Comparison of ENCODE assay signal across 21 cellular contexts in the genomic region with DNA sequence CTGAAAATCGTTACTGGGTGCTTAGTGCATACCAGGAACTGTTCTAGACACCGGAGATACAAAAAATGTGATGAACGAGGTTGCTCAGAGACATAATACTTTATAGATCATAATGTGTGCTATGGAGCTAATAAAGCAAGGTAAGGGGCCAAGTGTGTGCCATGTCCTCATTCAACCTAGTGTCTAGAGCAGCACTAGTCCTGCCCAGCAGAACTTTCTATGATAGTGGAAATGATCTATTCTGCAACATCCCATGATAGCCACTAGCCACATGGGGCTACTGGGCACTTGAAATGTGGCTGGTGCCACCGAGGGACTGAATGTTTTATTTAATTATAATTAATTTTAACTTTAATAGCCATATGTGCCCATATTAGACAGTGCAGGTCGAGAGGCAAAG. TPM values are rescaled to one million over a fixed set of nuclear protein-coding genes. Genes with fewer than 3 reads are reported as not detected.
DNase-seq lines count a peak whose midpoint lies in the region; ATAC-seq and TF ChIP-seq lines count a peak whose summit lies in the region.
"Had no signal": no experiment of that assay in that cellular context is flagged by ENCODE, and none has a peak within 500 bp of the region (broad histone marks: within the 10 kb centered on the region; RNA-seq: fewer than 3 reads in every experiment).

No MANE protein-coding gene starts in this region.

- peaks cover 100% of the 10 kb centered on the region for H3K79me2 ChIP-seq in GM23248 (ENCODE audit: insufficient read depth)
- H3K79me2 ChIP-seq in smooth muscle cell (ENCODE audit: low read depth), result peaks cover 100% of the 10 kb centered on the region

- H2AFZ ChIP-seq in GM23248 (no peak overlapping the region), smooth muscle cell (ENCODE audit: low read depth) (no peak overlapping the region)

- H3K36me3 ChIP-seq in GM23248 (ENCODE audit: low read depth), result no peaks in the 10 kb centered on the region
- no peaks in the 10 kb centered on the region for H3K36me3 ChIP-seq in lower lobe of right lung
- no peaks in the 10 kb centered on the region for H3K36me3 ChIP-seq in smooth muscle cell (ENCODE audit: low read depth)
- H3K36me3 ChIP-seq: cardiac muscle cell, neutrophil had no signal

- H3K4me1 Mint-ChIP-seq in activated T-cell treated with anti-CD3 and anti-CD28 coated beads, Interleukin-2, amount 50 U/mL, for 24 hours (ENCODE audit: low read depth), result no peaks in the 10 kb centered on the region
- H3K4me1 Mint-ChIP-seq: CD4-positive, CD25-positive, alpha-beta regulatory T cell had no signal

- H3K4me1 ChIP-seq in GM23248 (ENCODE audit: insufficient read depth) (peaks cover 51% of the 10 kb centered on the region), lower lobe of right lung (peaks cover 53% of the 10 kb centered on the region), smooth muscle cell (ENCODE audit: low read depth) (peaks cover 49% of the 10 kb centered on the region)

- H3F3A ChIP-seq in GM23248 (ENCODE audit: insufficient read depth) (peaks cover 39% of the 10 kb centered on the region), smooth muscle cell (ENCODE audit: low read depth) (peaks cover 65% of the 10 kb centered on the region)

- H3K4me3 Mint-ChIP-seq in activated T-cell treated with anti-CD3 and anti-CD28 coated beads, Interleukin-2, amount 50 U/mL, for 24 hours, result no peak overlapping the region
- H3K4me3 Mint-ChIP-seq: activated T-helper 1 cell treated with anti-CD3 and anti-CD28 coated beads, Interleukin-12 subunit alpha, Interleukin-12 subunit beta, Interleukin-2, Interleukin-4 antibody, amounts not matched to agents 30 ng/mL and 10 ng/mL and 1 ng/mL, durations not matched to agents 14 hours and 24 hours and 36 hours; CD4-positive, CD25-positive, alpha-beta regulatory T cell had no signal

- H3K36me3 Mint-ChIP-seq in activated T-cell treated with anti-CD3 and anti-CD28 coated beads, Interleukin-2, amount 50 U/mL, for 24 hours (ENCODE audit: low read depth), result no peaks in the 10 kb centered on the region
- H3K36me3 Mint-ChIP-seq: CD4-positive, CD25-positive, alpha-beta regulatory T cell had no signal

- H3K27ac ChIP-seq in GM23248, result peak overlapping the region; percentile 42
- peak overlapping the region; percentile 84 to 97 for H3K27ac ChIP-seq in coronary artery
- H3K27ac ChIP-seq in lower lobe of right lung, result peak overlapping the region; percentile 53
- peak overlapping the region; percentile 61 for H3K27ac ChIP-seq in smooth muscle cell (ENCODE audit: low read depth)
- H3K27ac ChIP-seq: cardiac muscle cell, neutrophil had no signal

- H3K27ac Mint-ChIP-seq in activated T-cell treated with anti-CD3 and anti-CD28 coated beads, Interleukin-2, amount 50 U/mL, for 24 hours, result no peak overlapping the region
- H3K27ac Mint-ChIP-seq: activated T-helper 1 cell treated with anti-CD3 and anti-CD28 coated beads, Interleukin-12 subunit alpha, Interleukin-12 subunit beta, Interleukin-2, Interleukin-4 antibody, amounts not matched to agents 30 ng/mL and 10 ng/mL and 1 ng/mL, durations not matched to agents 14 hours and 24 hours and 36 hours; CD4-positive, CD25-positive, alpha-beta regulatory T cell had no signal

- H3K9me3 ChIP-seq in GM23248 (ENCODE audit: low read depth) (no peaks in the 10 kb centered on the region), lower lobe of right lung (no peaks in the 10 kb centered on the region), smooth muscle cell (replicated peaks; ENCODE audit: low read depth) (no peaks in the 10 kb centered on the region)
- H3K9me3 ChIP-seq: neutrophil had no signal

- peak overlapping the region; percentile 46 for H3K4me2 ChIP-seq in GM23248 (ENCODE audit: unreplicated experiment)
- peak overlapping the region; percentile 80 for H3K4me2 ChIP-seq in smooth muscle cell

- no peak for TF ChIP-seq CTCF in coronary artery (IDR thresholded peaks at IDR 0.05)
- TF ChIP-seq CTCF in lower lobe of right lung (IDR thresholded peaks at IDR 0.05), result no peak
- TF ChIP-seq CTCF in smooth muscle cell (IDR thresholded peaks at IDR 0.05; ENCODE audit: borderline replicate concordance, insufficient read depth, poor library complexity, severe bottlenecking), result no peak

- no peaks in the 10 kb centered on the region for H3K9me3 Mint-ChIP-seq in activated T-cell treated with anti-CD3 and anti-CD28 coated beads, Interleukin-2, amount 50 U/mL, for 24 hours
- H3K9me3 Mint-ChIP-seq: activated T-helper 1 cell treated with anti-CD3 and anti-CD28 coated beads, Interleukin-12 subunit alpha, Interleukin-12 subunit beta, Interleukin-2, Interleukin-4 antibody, amounts not matched to agents 30 ng/mL and 10 ng/mL and 1 ng/mL, durations not matched to agents 14 hours and 24 hours and 36 hours; CD4-positive, CD25-positive, alpha-beta regulatory T cell had no signal

- in situ Hi-C loops in GM23248 (cut with MboI), result no loop called here

- no peaks in the 10 kb centered on the region for H3K9me2 ChIP-seq in GM23248 (ENCODE audit: insufficient read depth)

- DNase-seq in GM23248, result no peak
- DNase-seq in coronary artery (ENCODE audit: low spot score), result no peak
- DNase-seq in lower lobe of right lung, result no peak
- no peak for DNase-seq in smooth muscle cell (lab: John Stamatoyannopoulos, UW; ENCODE audit: unreplicated experiment)
- DNase-seq in islet precursor cell, result no peak
- DNase-seq in stimulated activated CD4-positive, alpha-beta T cell treated with anti-CD3 and anti-CD28 coated beads, Interleukin-2, amount 100 ng/mL, for 48 hours, result no peak
- no peak for DNase-seq in activated T-cell treated with anti-CD3 and anti-CD28 coated beads, Interleukin-2, amount 50 U/mL, for 24 hours
- DNase-seq: ACHN; activated CD4-positive, CD25-positive, alpha-beta regulatory T cell treated with anti-CD3 and anti-CD28 coated beads, Interleukin-2, amount 50 U/mL, for 72 hours; CD4-positive, CD25-positive, alpha-beta regulatory T cell; DMS53; effector CD8-positive, alpha-beta T cell; hippocampal formation; NCI-H1092; OCI-M1; stimulated activated CD4-positive, alpha-beta T cell treated with anti-CD3 and anti-CD28 coated beads, Interleukin-4, amount 100 ng/mL, for 1 hour had no signal

- ATAC-seq in lower lobe of right lung, result no peak
- ATAC-seq in HG02588 (IDR thresholded peaks at IDR 0.05; ENCODE audit: unreplicated experiment), result no peak

- WGBS in GM23248 (ENCODE audit: low coverage in 1 of 2, low lambda C conversion rate in 2 of 2, missing lambda C conversion rate in 2 of 2), 2 experiments, result 72 to 79% methylated on average over 5 of the region's 5 CpGs
- WGBS in smooth muscle cell (ENCODE audit: low lambda C conversion rate), result 78% methylated on average over 5 of the region's 5 CpGs

- intact Hi-C loops in lower lobe of right lung (cut with DNase I), result no loop called here

- 0 out of 2 replicates have a peak, but pooled peaks cover 5% of the 10 kb centered on the region for H4K20me1 ChIP-seq in GM23248 (ENCODE audit: insufficient read depth)
- peaks cover 100% of the 10 kb centered on the region for H4K20me1 ChIP-seq in smooth muscle cell (ENCODE audit: low read depth)

- H3K4me3 ChIP-seq in GM23248, result no peak overlapping the region
- H3K4me3 ChIP-seq in coronary artery, result no peak overlapping the region
- H3K4me3 ChIP-seq in lower lobe of right lung, result no peak overlapping the region
- H3K4me3 ChIP-seq in smooth muscle cell, result no peak overlapping the region
- H3K4me3 ChIP-seq: cardiac muscle cell had no signal

- 0 out of 2 replicates have a peak overlapping the region, but pooled peaks have one; percentile 25 for H3K9ac ChIP-seq in GM23248
- no peak overlapping the region for H3K9ac ChIP-seq in smooth muscle cell (ENCODE audit: low read depth)

- H3K27me3 Mint-ChIP-seq in activated T-cell treated with anti-CD3 and anti-CD28 coated beads, Interleukin-2, amount 50 U/mL, for 24 hours, result peaks cover 3% of the 10 kb centered on the region

- H3K27me3 ChIP-seq in GM23248 (replicated peaks; ENCODE audit: insufficient read depth) (no peaks in the 10 kb centered on the region), lower lobe of right lung (ENCODE audit: low read depth) (no peaks in the 10 kb centered on the region), smooth muscle cell (ENCODE audit: low read depth) (no peaks in the 10 kb centered on the region)
- H3K27me3 ChIP-seq: cardiac muscle cell had no signal

RNA-seq across cellular contexts. Expression of gene NUAK1, which starts 15.6 kb away (rescaled TPM):
- total RNA-seq in GM23248 (2014; rRNA removed; shearing (Covaris generic)), result 29.6 and 45.7 TPM in 2 replicates
- 11.1 and 13.4 TPM in 2 replicates for polyA plus RNA-seq in GM23248 (2016; fragmentation: Nextera tagmentation; extraction: Ambion mirVana)
- 17.5 TPM for total RNA-seq in lower lobe of right lung
- 54.0 and 64.2 TPM in 2 replicates for total RNA-seq in smooth muscle cell
- 35.3 and 38.8 TPM in 2 replicates for polyA plus RNA-seq in smooth muscle cell
- total RNA-seq: activated CD8-positive, alpha-beta memory T cell treated with anti-CD3 and anti-CD28 coated beads for 36 hours; activated T-helper 1 cell treated with anti-CD3 and anti-CD28 coated beads, Interleukin-12 subunit alpha, Interleukin-12 subunit beta, Interleukin-2, Interleukin-4 antibody, amounts not matched to agents 30 ng/mL and 10 ng/mL and 1 ng/mL, durations not matched to agents 14 hours and 24 hours and 36 hours; CD4-positive, CD25-positive, alpha-beta regulatory T cell had no signal
- polyA plus RNA-seq: CD4-positive, CD25-positive, alpha-beta regulatory T cell had no signal
